9 cellular contexts compared by ENCODE assay signal in the genomic region with DNA sequence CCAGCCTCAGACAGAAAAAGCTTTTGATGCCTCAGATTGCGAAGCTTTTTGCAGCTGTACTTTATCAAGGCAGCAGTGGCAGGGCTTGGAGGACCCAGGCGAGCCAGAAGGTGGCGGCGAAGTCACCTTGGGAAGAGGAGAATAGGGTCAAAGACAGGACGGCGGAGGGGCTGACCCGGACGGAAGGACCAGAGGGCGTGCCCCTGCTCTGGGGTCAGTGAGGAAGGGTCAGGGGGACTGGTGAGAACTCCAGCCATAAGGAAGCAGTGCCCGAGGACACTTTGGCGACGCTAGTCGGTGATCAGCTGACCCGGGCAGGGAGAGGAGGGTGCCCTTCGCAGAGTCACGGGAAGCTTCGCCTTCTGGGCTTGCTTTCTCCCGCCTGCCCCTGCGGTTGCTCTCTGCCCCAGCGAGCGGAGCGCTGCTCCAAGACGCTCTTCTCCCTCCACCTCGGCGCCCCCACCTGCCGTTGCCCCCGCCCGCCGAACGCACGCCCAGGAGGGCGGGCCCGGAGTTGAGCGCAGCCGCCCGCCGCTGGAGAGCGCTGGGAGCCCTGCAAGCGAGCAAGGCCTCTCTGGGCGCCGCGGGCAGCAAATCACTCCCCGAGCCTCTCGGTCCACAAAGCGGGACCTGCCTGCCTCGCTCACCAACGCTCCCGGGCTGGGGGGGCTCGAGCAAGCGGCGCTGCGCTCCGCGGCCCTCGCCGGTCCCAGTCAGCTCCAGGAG. TPM values are rescaled to one million over a fixed set of nuclear protein-coding genes. Genes with fewer than 3 reads are reported as not detected.
DNase-seq lines count a peak whose midpoint lies in the region; ATAC-seq and TF ChIP-seq lines count a peak whose summit lies in the region.
"Had no signal": no experiment of that assay in that cellular context is flagged by ENCODE, and none has a peak within 500 bp of the region (broad histone marks: within the 10 kb centered on the region; RNA-seq: fewer than 3 reads in every experiment).

No MANE protein-coding gene starts in this region.

- H3K27ac Mint-ChIP-seq in glutamatergic neuron (ENCODE audit: unreplicated experiment) (peak overlapping the region; percentile 96), osteocyte (ENCODE audit: unreplicated experiment) (no peak overlapping the region)

- H3K9me3 ChIP-seq in RWPE2 (ENCODE audit: severe bottlenecking), result no peaks in the 10 kb centered on the region

- ATAC-seq in RWPE2 (ENCODE audit: low read depth), result peak; percentile 12
- ATAC-seq in GM21529 (IDR thresholded peaks at IDR 0.05; ENCODE audit: unreplicated experiment), result no peak
- no peak for ATAC-seq in HG03045 (IDR thresholded peaks at IDR 0.05; ENCODE audit: unreplicated experiment)

- H3K27ac ChIP-seq in RWPE2 (ENCODE audit: poor library complexity, severe bottlenecking), result no peak overlapping the region

- H3K36me3 Mint-ChIP-seq in glutamatergic neuron (ENCODE audit: unreplicated experiment) (no peaks in the 10 kb centered on the region), osteocyte (ENCODE audit: unreplicated experiment) (no peaks in the 10 kb centered on the region)

- DNase-seq in AG20443 (ENCODE audit: low spot score) (peak; percentile 56), HFF-Myc (ENCODE audit: extremely low read depth, low read depth) (no peak), RWPE2 (ENCODE audit: low spot score) (no peak), glutamatergic neuron (peak; percentile 86), osteocyte (ENCODE audit: extremely low spot score, unreplicated experiment) (no peak), GOT3 (lab: John Stamatoyannopoulos, UW) (no peak)

- peaks cover 40% of the 10 kb centered on the region for H3K4me1 Mint-ChIP-seq in glutamatergic neuron (ENCODE audit: low read depth, unreplicated experiment)
- H3K4me1 Mint-ChIP-seq in osteocyte (ENCODE audit: unreplicated experiment), result peaks cover 8% of the 10 kb centered on the region

- peak; percentile 11 for TF ChIP-seq CTCF in HFF-Myc (IDR thresholded peaks at IDR 0.05; ENCODE audit: low read depth, low read length, missing control alignments)
- TF ChIP-seq CTCF in RWPE2 (IDR thresholded peaks at IDR 0.05; ENCODE audit: poor library complexity, severe bottlenecking), result peak; percentile 16
- TF ChIP-seq CTCF in glutamatergic neuron (IDR thresholded peaks at IDR 0.05; ENCODE audit: partially characterized antibody, unreplicated experiment), result no peak
- TF ChIP-seq CTCF in osteocyte (IDR thresholded peaks at IDR 0.05), result no peak

- peaks cover 19% of the 10 kb centered on the region for H3K9me3 Mint-ChIP-seq in glutamatergic neuron (ENCODE audit: unreplicated experiment)
- H3K9me3 Mint-ChIP-seq in osteocyte (ENCODE audit: unreplicated experiment), result no peaks in the 10 kb centered on the region

- H3K4me3 Mint-ChIP-seq in glutamatergic neuron (ENCODE audit: unreplicated experiment), result peak overlapping the region; percentile 95
- peak overlapping the region; percentile 20 for H3K4me3 Mint-ChIP-seq in osteocyte (ENCODE audit: unreplicated experiment)

- H3K27me3 ChIP-seq in RWPE2 (ENCODE audit: insufficient read depth, poor library complexity, severe bottlenecking), result peaks cover 67% of the 10 kb centered on the region

- H3K27me3 Mint-ChIP-seq in glutamatergic neuron (ENCODE audit: unreplicated experiment) (peaks cover 17% of the 10 kb centered on the region), osteocyte (ENCODE audit: unreplicated experiment) (peaks cover 52% of the 10 kb centered on the region)

- no peak overlapping the region for H3K4me3 ChIP-seq in HFF-Myc (replicated peaks; ENCODE audit: low read depth, low read length)
- peak overlapping the region; percentile 3 for H3K4me3 ChIP-seq in RWPE2 (ENCODE audit: severe bottlenecking)

- H3K36me3 ChIP-seq in RWPE2 (ENCODE audit: low read depth), result no peaks in the 10 kb centered on the region

- peaks cover 7% of the 10 kb centered on the region for H3K4me1 ChIP-seq in RWPE2 (ENCODE audit: insufficient read depth, poor library complexity, severe bottlenecking)

RNA-seq across cellular contexts. Expression of gene CADPS, which starts 1.4 kb away (rescaled TPM):
- total RNA-seq in glutamatergic neuron (ENCODE audit: unreplicated experiment), result 265 TPM
- total RNA-seq in osteocyte, result not detected in 2 replicates
- total RNA-seq: dermis microvascular lymphatic vessel endothelial cell had no signal

Comparison
In these comparisons a context has a peak if more than half of its experiments do, and no peak if none do; other contexts are left out.
1. DNase-seq: peak in AG20443 (single experiment) and glutamatergic neuron (single experiment); none in HFF-Myc (single experiment), RWPE2 (single experiment), osteocyte (single experiment) and GOT3 (single experiment).
2. CTCF ChIP-seq: peak in HFF-Myc (single experiment) and RWPE2 (single experiment); none in glutamatergic neuron (single experiment) and osteocyte (single experiment).
3. RNA of gene CADPS, which starts 1.4 kb away (total RNA-seq): 265 TPM in glutamatergic neuron (single experiment); not detected in osteocyte; every median in the first group is over 100 times any median in the second.